ENCODE assay signal across 21 cellular contexts in the genomic region with DNA sequence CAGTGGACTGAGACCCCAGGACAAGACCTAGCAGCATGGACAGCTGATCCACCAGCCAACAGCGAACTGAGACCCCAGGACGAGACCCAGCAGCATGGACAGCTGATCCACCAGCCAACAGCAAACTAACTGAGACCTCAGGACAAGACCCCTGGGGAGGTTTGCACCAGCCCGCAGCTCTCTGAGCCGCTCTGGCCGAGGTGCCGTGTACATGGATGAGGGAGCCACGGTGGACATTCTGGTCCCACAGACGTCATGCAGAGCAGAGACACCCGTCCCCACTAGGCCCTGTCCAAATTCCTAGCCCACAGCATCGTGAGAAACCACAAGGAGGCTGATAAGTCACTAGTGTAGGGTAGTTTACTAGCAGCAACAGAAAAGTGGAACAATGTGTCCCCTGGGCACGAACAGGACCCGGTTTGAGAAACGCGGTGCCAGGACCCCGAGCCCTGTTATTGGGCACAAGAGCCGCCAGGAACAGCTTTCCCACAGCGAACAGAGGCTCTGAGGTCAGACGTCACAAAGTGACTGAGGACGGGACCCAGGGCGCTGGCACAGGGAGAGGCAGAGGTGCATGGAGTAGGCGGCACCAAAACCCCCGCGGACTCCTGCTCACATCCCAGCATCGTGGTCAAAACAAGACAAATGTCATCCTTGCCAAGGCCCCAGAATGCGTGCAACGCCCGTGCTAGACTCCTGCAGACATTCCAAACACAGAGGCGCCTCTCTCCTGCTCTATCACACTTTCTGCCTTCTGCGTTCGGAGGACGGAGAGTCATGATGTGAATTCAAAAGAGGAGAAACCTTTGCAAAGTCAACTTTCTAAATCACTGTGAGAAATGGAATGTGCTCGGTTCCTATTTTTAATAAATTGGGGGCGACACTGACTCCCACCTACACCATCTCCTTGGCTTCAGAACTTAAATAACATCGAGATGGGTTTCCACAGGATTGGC.
"Had no signal": no experiment of that assay in that cellular context is flagged by ENCODE, and none has a peak within 500 bp of the region (broad histone marks: within the 10 kb centered on the region; RNA-seq: fewer than 3 reads in every experiment).

No MANE protein-coding gene starts in this region.

- H3K9me3 Mint-ChIP-seq: activated CD4-positive, alpha-beta memory T cell treated with anti-CD3 and anti-CD28 coated beads for 36 hours; activated naive CD4-positive, alpha-beta T cell treated with anti-CD3 and anti-CD28 coated beads, Interleukin-2, amount 50 U/mL, for 72 hours; activated T-cell treated with anti-CD3 and anti-CD28 coated beads, Interleukin-2, amount 50 U/mL, for 4 hours; central memory CD8-positive, alpha-beta T cell; naive thymus-derived CD4-positive, alpha-beta T cell; stimulated activated naive B cell treated with anti-CD40 and anti-IgM and Interleukin-4, amounts not matched to agents 10 μg/mL and 1 μg/mL and 100 μg/mL, for 72 hours had no signal

- H3K27ac Mint-ChIP-seq: activated CD4-positive, alpha-beta memory T cell treated with anti-CD3 and anti-CD28 coated beads for 36 hours; activated CD4-positive, alpha-beta T cell treated with anti-CD3 and anti-CD28 coated beads for 36 hours; neural progenitor cell; stimulated activated naive B cell treated with anti-CD40 and anti-IgM and Interleukin-4, amounts not matched to agents 10 μg/mL and 1 μg/mL and 100 μg/mL, for 72 hours had no signal

- H3K9me3 ChIP-seq: body of pancreas, esophagus squamous epithelium, heart right ventricle, psoas muscle, spleen, uterus had no signal

- H3K9ac ChIP-seq: neural progenitor cell had no signal

- H3K4me1 Mint-ChIP-seq: activated CD4-positive, alpha-beta T cell treated with anti-CD3 and anti-CD28 coated beads for 36 hours had no signal

- H3K4me1 ChIP-seq: body of pancreas, esophagus squamous epithelium, psoas muscle, uterus had no signal

- ATAC-seq: activated CD4-positive, alpha-beta T cell treated with anti-CD3 and anti-CD28 coated beads for 36 hours; activated naive CD4-positive, alpha-beta T cell treated with anti-CD3 and anti-CD28 coated beads, Interleukin-2, amount 50 U/mL, for 72 hours; activated T-cell treated with anti-CD3 and anti-CD28 coated beads, Interleukin-2, amount 50 U/mL, for 4 hours; body of pancreas; heart right ventricle; naive thymus-derived CD4-positive, alpha-beta T cell; psoas muscle; stimulated activated naive B cell treated with anti-CD40 and anti-IgM and Interleukin-4, amounts not matched to agents 10 μg/mL and 1 μg/mL and 100 μg/mL, for 72 hours had no signal

- H3K4me3 ChIP-seq: body of pancreas, esophagus squamous epithelium, heart right ventricle, neural progenitor cell, psoas muscle, spleen, uterus had no signal

- DNase-seq: activated CD4-positive, alpha-beta memory T cell treated with anti-CD3 and anti-CD28 coated beads for 36 hours; activated CD4-positive, alpha-beta T cell treated with anti-CD3 and anti-CD28 coated beads for 36 hours; activated gamma-delta T cell treated with Interleukin-2 at 50 U/mL for 16 hours; activated T-cell treated with anti-CD3 and anti-CD28 coated beads, Interleukin-2, amount 50 U/mL, for 4 hours; amniotic stem cell; effector memory CD4-positive, alpha-beta T cell; esophagus squamous epithelium; heart right ventricle; kidney glomerular epithelial cell; mesenchymal stem cell; naive thymus-derived CD4-positive, alpha-beta T cell; psoas muscle; spleen; stimulated activated CD4-positive, alpha-beta T cell treated with anti-CD3 and anti-CD28 coated beads, Interleukin-4, amount 100 ng/mL, for 4 hours; stimulated activated naive B cell treated with anti-CD40 and anti-IgM and Interleukin-4, amounts not matched to agents 10 μg/mL and 1 μg/mL and 100 μg/mL, for 72 hours; WERI-Rb-1 had no signal

- H3K27me3 Mint-ChIP-seq: activated CD4-positive, alpha-beta memory T cell treated with anti-CD3 and anti-CD28 coated beads for 36 hours; activated CD4-positive, alpha-beta T cell treated with anti-CD3 and anti-CD28 coated beads for 36 hours; central memory CD8-positive, alpha-beta T cell had no signal

- H3K27me3 ChIP-seq: body of pancreas, uterus had no signal

- H3K27ac ChIP-seq: body of pancreas, esophagus squamous epithelium, heart right ventricle, neural progenitor cell, psoas muscle, spleen, uterus, WERI-Rb-1 had no signal

- H3K4me3 Mint-ChIP-seq: activated CD4-positive, alpha-beta memory T cell treated with anti-CD3 and anti-CD28 coated beads for 36 hours; activated CD4-positive, alpha-beta T cell treated with anti-CD3 and anti-CD28 coated beads for 36 hours; activated T-cell treated with anti-CD3 and anti-CD28 coated beads, Interleukin-2, amount 50 U/mL, for 4 hours; central memory CD8-positive, alpha-beta T cell; naive thymus-derived CD4-positive, alpha-beta T cell; neural progenitor cell; stimulated activated naive B cell treated with anti-CD40 and anti-IgM and Interleukin-4, amounts not matched to agents 10 μg/mL and 1 μg/mL and 100 μg/mL, for 72 hours had no signal

- H3K36me3 ChIP-seq: esophagus squamous epithelium, heart right ventricle, neural progenitor cell, spleen, uterus, WERI-Rb-1 had no signal

- H3K36me3 Mint-ChIP-seq: activated CD4-positive, alpha-beta memory T cell treated with anti-CD3 and anti-CD28 coated beads for 36 hours; activated naive CD4-positive, alpha-beta T cell treated with anti-CD3 and anti-CD28 coated beads, Interleukin-2, amount 50 U/mL, for 72 hours; neural progenitor cell had no signal
